Comparison of ENCODE assay signal across 10 cellular contexts in genomic region chr16:56277040-56277439, GRCh38.
DNase-seq lines count a peak whose midpoint lies in the region; ATAC-seq and TF ChIP-seq lines count a peak whose summit lies in the region.
"Had no signal": no experiment of that assay in that cellular context is flagged by ENCODE, and none has a peak within 500 bp of the region (broad histone marks: within the 10 kb centered on the region; RNA-seq: fewer than 3 reads in every experiment).

No MANE protein-coding gene starts in this region.

- WGBS in SK-N-SH (ENCODE audit: low lambda C conversion rate) = 60% methylated on average over 5 of the region's 5 CpGs

- H3K9me2 ChIP-seq in SK-N-SH (no peaks in the 10 kb centered on the region), PC-9 (ENCODE audit: insufficient read depth) (no peaks in the 10 kb centered on the region)

- intact Hi-C loops in PC-9 (cut with micrococcal nuclease; ENCODE audit: unreplicated experiment) = no loop called here

- H3K36me3 ChIP-seq in SK-N-SH (replicated peaks in 1 of 2; ENCODE audit: control insufficient read depth in 1 of 2, insufficient read depth in 2 of 2, low read length in 1 of 2) (no peaks in the 10 kb centered on the region), PC-9 (ENCODE audit: low read depth) (no peaks in the 10 kb centered on the region)

- no peaks in the 10 kb centered on the region for H4K20me1 ChIP-seq in SK-N-SH (ENCODE audit: insufficient read depth)
- H4K20me1 ChIP-seq in PC-9 (ENCODE audit: insufficient read depth) = no peaks in the 10 kb centered on the region

- H3K4me1 ChIP-seq in SK-N-SH (ENCODE audit: control insufficient read depth in 1 of 2, insufficient read depth in 2 of 2, low read depth in 1 of 2, low read length in 1 of 2) (peaks cover 0 to 20% of the 10 kb centered on the region in 2 experiments; a peak in 1 of 4 replicates), PC-9 (replicated peaks; ENCODE audit: insufficient read depth) (peaks cover 15% of the 10 kb centered on the region)

- H3K4me2 ChIP-seq in SK-N-SH (no peak overlapping the region), PC-9 (no peak overlapping the region)

- peak; percentile 48 for TF ChIP-seq RAD21 in SK-N-SH (IDR thresholded peaks at IDR 0.05; ENCODE audit: low read length)

- BruUV-seq in PC-9 (replicated peaks; lab: Mats Ljungman, UMichigan) = no TSS peak

- H3K4me3 ChIP-seq in SK-N-SH (ENCODE audit: low read depth in 2 of 2, low read length in 1 of 2) = no peak overlapping the region; a peak in 1 of 4 replicates
- no peak overlapping the region for H3K4me3 ChIP-seq in PC-9
- no peak overlapping the region for H3K4me3 ChIP-seq in epithelial cell of proximal tubule (ENCODE audit: low read depth, low read length)

- H3K27ac ChIP-seq in SK-N-SH (ENCODE audit: low read depth in 2 of 2, low read length in 1 of 2) = no peak overlapping the region; a peak in 1 of 4 replicates
- no peak overlapping the region for H3K27ac ChIP-seq in PC-9
- H3K27ac ChIP-seq in substantia nigra (ENCODE audit: low read depth, low read length, poor library complexity, severe bottlenecking) = peak overlapping the region; percentile 68

- H2AFZ ChIP-seq in SK-N-SH (ENCODE audit: low read depth) = no peak overlapping the region
- no peak overlapping the region for H2AFZ ChIP-seq in PC-9

- H3K27me3 ChIP-seq in SK-N-SH (ENCODE audit: insufficient read depth) = no peaks in the 10 kb centered on the region
- no peaks in the 10 kb centered on the region for H3K27me3 ChIP-seq in PC-9 (ENCODE audit: insufficient read depth, low read depth)

- DNase-seq in SK-N-SH = peak; percentile 55
- no peak for DNase-seq in PC-9
- no peak for DNase-seq in epithelial cell of proximal tubule (ENCODE audit: low read depth)
- no peak for DNase-seq in substantia nigra (lab: John Stamatoyannopoulos, UW)
- no peak for DNase-seq in NCI-H510A (lab: John Stamatoyannopoulos, UW)
- DNase-seq: activated CD8-positive, alpha-beta memory T cell treated with anti-CD3 and anti-CD28 coated beads for 24 hours; NCI-H446 treated with DMSO at 0.1 percent for 48 hours had no signal

- CTCF ChIA-PET in SK-N-SH (lab: Yijun Ruan, JAX) = interaction anchor here (0.9 to 1.8 kb wide), 12 partner anchors 9 to 236 kb away, joined by 3 to 12 read pairs (median 4); no protein-coding TSS in a partner anchor
- CTCF ChIA-PET in PC-9 (lab: Charles Lee) = no interaction called here

- no peak for TF ChIP-seq EP300 in SK-N-SH (IDR thresholded peaks at IDR 0.05; ENCODE audit: borderline replicate concordance in 1 of 2, low read depth in 1 of 2, low read length in 1 of 2)

- no peak overlapping the region for H3K9ac ChIP-seq in SK-N-SH

- TF ChIP-seq CTCF in SK-N-SH (IDR thresholded peaks at IDR 0.05) = 0 out of 2 replicates have a peak, but pooled peaks have one; percentile 22
- peak; percentile 32; the same call in 1 of the 2 replicates for TF ChIP-seq CTCF in PC-9 (conservative IDR thresholded peaks at IDR 0.05)
- TF ChIP-seq CTCF in epithelial cell of proximal tubule (conservative IDR thresholded peaks at IDR 0.05; ENCODE audit: low read depth, low read length) = peak; percentile 9

- no peaks in the 10 kb centered on the region for H3K9me3 ChIP-seq in SK-N-SH
- no peaks in the 10 kb centered on the region for H3K9me3 ChIP-seq in PC-9 (ENCODE audit: insufficient read depth, low read depth)

- H3K79me2 ChIP-seq in SK-N-SH (ENCODE audit: insufficient read depth) = no peaks in the 10 kb centered on the region
- H3K79me2 ChIP-seq in PC-9 (ENCODE audit: low read depth) = no peaks in the 10 kb centered on the region

- ATAC-seq in SK-N-SH treated with all-trans-retinoic acid at 6 μM for 48 hours = no peak
- ATAC-seq in GM21367 (IDR thresholded peaks at IDR 0.05; ENCODE audit: unreplicated experiment) = no peak
- no peak for ATAC-seq in GM18868 (IDR thresholded peaks at IDR 0.05; ENCODE audit: unreplicated experiment)

- H3F3A ChIP-seq in SK-N-SH (replicated peaks; ENCODE audit: insufficient read depth) (no peaks in the 10 kb centered on the region), PC-9 (ENCODE audit: insufficient read depth, low read depth) (no peaks in the 10 kb centered on the region; the same call in 1 of the 2 replicates)

- POLR2A ChIA-PET in SK-N-SH (lab: Yijun Ruan, JAX) = interaction anchor here (1.8 kb wide), 1 partner anchor 13 kb away, joined by 8 read pairs; no protein-coding TSS in a partner anchor
- POLR2A ChIA-PET in PC-9 (lab: Charles Lee; ENCODE audit: unreplicated experiment) = no interaction called here

TF ChIP-seq in SK-N-SH, 30 proteins besides CTCF, POLR2A, EP300 and RAD21:
- TF ChIP-seq NFIC (IDR thresholded peaks at IDR 0.05; ENCODE audit: borderline replicate concordance) (no peak), SMC3 (IDR thresholded peaks at IDR 0.05; ENCODE audit: low read depth, low read length) (peak; percentile 28; the same call in 1 of the 2 replicates)

TF ChIP-seq in SK-N-SH treated with all-trans-retinoic acid at 6 μM for 48 hours, 23 proteins besides CTCF, POLR2A, EP300 and RAD21:
- no peak for TF ChIP-seq ZC3H10 (CRISPR knock-in tag; IDR thresholded peaks at IDR 0.05)
- TF ChIP-seq, protein P1, sequence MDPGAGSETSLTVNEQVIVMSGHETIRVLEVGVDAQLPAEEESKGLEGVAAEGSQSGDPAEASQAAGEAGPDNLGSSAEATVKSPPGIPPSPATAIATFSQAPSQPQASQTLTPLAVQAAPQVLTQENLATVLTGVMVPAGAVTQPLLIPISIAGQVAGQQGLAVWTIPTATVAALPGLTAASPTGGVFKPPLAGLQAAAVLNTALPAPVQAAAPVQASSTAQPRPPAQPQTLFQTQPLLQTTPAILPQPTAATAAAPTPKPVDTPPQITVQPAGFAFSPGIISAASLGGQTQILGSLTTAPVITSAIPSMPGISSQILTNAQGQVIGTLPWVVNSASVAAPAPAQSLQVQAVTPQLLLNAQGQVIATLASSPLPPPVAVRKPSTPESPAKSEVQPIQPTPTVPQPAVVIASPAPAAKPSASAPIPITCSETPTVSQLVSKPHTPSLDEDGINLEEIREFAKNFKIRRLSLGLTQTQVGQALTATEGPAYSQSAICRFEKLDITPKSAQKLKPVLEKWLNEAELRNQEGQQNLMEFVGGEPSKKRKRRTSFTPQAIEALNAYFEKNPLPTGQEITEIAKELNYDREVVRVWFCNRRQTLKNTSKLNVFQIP (CRISPR knock-in tag; IDR thresholded peaks at IDR 0.05; ENCODE audit: borderline replicate concordance, low read depth) = no peak
